In genomic region chr1:236998571-236998970, GRCh38 we compare ENCODE assay signal across 16 cellular contexts. TPM values are rescaled to one million over a fixed set of nuclear protein-coding genes. Genes with fewer than 3 reads are reported as not detected.
DNase-seq lines count a peak whose midpoint lies in the region; ATAC-seq and TF ChIP-seq lines count a peak whose summit lies in the region.
"Had no signal": no experiment of that assay in that cellular context is flagged by ENCODE, and none has a peak within 500 bp of the region (broad histone marks: within the 10 kb centered on the region; RNA-seq: fewer than 3 reads in every experiment).

No MANE protein-coding gene starts in this region.

- POLR2A ChIA-PET in Caco-2 (lab: Charles Lee) = no interaction called here

- H3K4me3 ChIP-seq in GM23338 (no peak overlapping the region), gastroesophageal sphincter (no peak overlapping the region), right cardiac atrium (ENCODE audit: low read length) (no peak overlapping the region), Caco-2 (ENCODE audit: low read depth, low read length) (no peak overlapping the region)

- DNase-seq in GM23338 (ENCODE audit: low spot score) (no peak), NCI-H2171 (lab: John Stamatoyannopoulos, UW) (peak; percentile 7), right cardiac atrium (peak in 2 of 3 donors; percentile 46 to 56), type B pancreatic cell (ENCODE audit: extremely low spot score, unreplicated experiment) (no peak), Caco-2 (no peak)
- no peak for DNase-seq in activated CD4-positive, alpha-beta T cell treated with anti-CD3 and anti-CD28 coated beads, Interleukin-2, amount 50 U/mL, for 1 hour
- DNase-seq: BE2C; CD4-positive, alpha-beta memory T cell; NCI-H146; NCI-H446; PC-3 had no signal

- no peak for TF ChIP-seq CTCF in GM23338 (conservative IDR thresholded peaks at IDR 0.05; ENCODE audit: low read depth in 2 of 2)
- TF ChIP-seq CTCF in gastroesophageal sphincter (IDR thresholded peaks at IDR 0.05) = no peak
- TF ChIP-seq CTCF in type B pancreatic cell (conservative IDR thresholded peaks at IDR 0.05) = no peak
- TF ChIP-seq CTCF in Caco-2 (IDR thresholded peaks at IDR 0.05; ENCODE audit: insufficient read depth in 1 of 2, low read depth in 1 of 2, low read length in 1 of 2, severe bottlenecking in 1 of 2, unreplicated experiment in 1 of 2) = no peak

- intact Hi-C loops in right cardiac atrium (cut with DNase I) = loop anchor here in 1 of 4 donors (2.0 kb wide), 1 partner anchor 44 kb away; the partner anchor contains the start of gene RYR2
- intact Hi-C loops in Caco-2 (cut with micrococcal nuclease; ENCODE audit: unreplicated experiment) = no loop called here

- H3K27ac Mint-ChIP-seq in GM23338 (no peak overlapping the region), type B pancreatic cell (no peak overlapping the region), Caco-2 (ENCODE audit: unreplicated experiment) (no peak overlapping the region)
- no peak overlapping the region for H3K27ac Mint-ChIP-seq in stimulated activated memory B cell treated with anti-CD40 and anti-IgM and Interleukin-4, amounts not matched to agents 10 μg/mL and 1 μg/mL and 100 μg/mL, for 72 hours
- H3K27ac Mint-ChIP-seq: CD4-positive, alpha-beta memory T cell had no signal

- no peak for TF ChIP-seq POLR2A in gastroesophageal sphincter (IDR thresholded peaks at IDR 0.05)

- peak overlapping the region; percentile 87 for H2AFZ ChIP-seq in GM23338

- no peaks in the 10 kb centered on the region for H3K9me2 ChIP-seq in GM23338 (ENCODE audit: insufficient read depth)

- H3K4me1 Mint-ChIP-seq in GM23338 (peaks cover 16% of the 10 kb centered on the region), type B pancreatic cell (ENCODE audit: unreplicated experiment) (no peaks in the 10 kb centered on the region), Caco-2 (ENCODE audit: low read depth, unreplicated experiment) (no peaks in the 10 kb centered on the region)
- H3K4me1 Mint-ChIP-seq in stimulated activated memory B cell treated with anti-CD40 and anti-IgM and Interleukin-4, amounts not matched to agents 10 μg/mL and 1 μg/mL and 100 μg/mL, for 72 hours = no peaks in the 10 kb centered on the region
- H3K4me1 Mint-ChIP-seq: CD4-positive, alpha-beta memory T cell had no signal

- TF ChIP-seq EP300 in gastroesophageal sphincter (IDR thresholded peaks at IDR 0.05) = no peak

- H3K79me2 ChIP-seq in GM23338 (replicated peaks; ENCODE audit: insufficient read depth) = no peaks in the 10 kb centered on the region

- H3F3A ChIP-seq in GM23338 (replicated peaks; ENCODE audit: low read depth) = no peaks in the 10 kb centered on the region; the same call in 1 of the 2 replicates

- no peaks in the 10 kb centered on the region; the same call in 2 of the 3 replicates for H3K9me3 Mint-ChIP-seq in GM23338
- H3K9me3 Mint-ChIP-seq in type B pancreatic cell = no peaks in the 10 kb centered on the region
- no peaks in the 10 kb centered on the region for H3K9me3 Mint-ChIP-seq in stimulated activated memory B cell treated with anti-CD40 and anti-IgM and Interleukin-4, amounts not matched to agents 10 μg/mL and 1 μg/mL and 100 μg/mL, for 72 hours
- H3K9me3 Mint-ChIP-seq in Caco-2 (ENCODE audit: unreplicated experiment) = no peaks in the 10 kb centered on the region

- peak; percentile 69 for ATAC-seq in GM23338
- ATAC-seq in gastroesophageal sphincter = no peak
- ATAC-seq in right cardiac atrium = peak; percentile 17 to 44
- no peak for ATAC-seq in stimulated activated memory B cell treated with anti-CD40 and anti-IgM and Interleukin-4, amounts not matched to agents 10 μg/mL and 1 μg/mL and 100 μg/mL, for 72 hours
- ATAC-seq: HCT116, PC-3, SK-N-SH treated with all-trans-retinoic acid at 6 μM for 48 hours had no signal

- H3K27ac ChIP-seq in GM23338 (ENCODE audit: low read depth) = no peak overlapping the region; the same call in 1 of the 2 replicates
- peak overlapping the region in 3 of 4 donors; percentile 59 to 65 (median 62) for H3K27ac ChIP-seq in gastroesophageal sphincter
- peak overlapping the region; percentile 90 for H3K27ac ChIP-seq in right cardiac atrium (ENCODE audit: low read length)

- no peaks in the 10 kb centered on the region for H3K36me3 ChIP-seq in GM23338 (ENCODE audit: insufficient read depth)
- H3K36me3 ChIP-seq in gastroesophageal sphincter = no peaks in the 10 kb centered on the region
- H3K36me3 ChIP-seq in Caco-2 (ENCODE audit: control insufficient read depth, insufficient read depth, low read length) = no peaks in the 10 kb centered on the region
- H3K36me3 ChIP-seq: BE2C had no signal

- H3K9me3 ChIP-seq in gastroesophageal sphincter (no peaks in the 10 kb centered on the region), right cardiac atrium (ENCODE audit: control insufficient read depth, low read length) (no peaks in the 10 kb centered on the region), Caco-2 (no peaks in the 10 kb centered on the region)
- H3K9me3 ChIP-seq: BE2C had no signal

- no TSS peak for BruUV-seq in Caco-2 (replicated peaks; lab: Mats Ljungman, UMichigan)

- CTCF ChIA-PET in Caco-2 (lab: Charles Lee) = no interaction called here

- no peaks in the 10 kb centered on the region for H4K20me1 ChIP-seq in GM23338 (replicated peaks; ENCODE audit: insufficient read depth)

- WGBS in gastroesophageal sphincter (ENCODE audit: low coverage in 1 of 2), 2 donors = 33 to 86% methylated on average over 1 to 4 of the region's 4 CpGs
- 68% methylated on average over 4 of the region's 4 CpGs for WGBS in right cardiac atrium

- H3K36me3 Mint-ChIP-seq in GM23338 (ENCODE audit: low read depth) (no peaks in the 10 kb centered on the region), type B pancreatic cell (no peaks in the 10 kb centered on the region), Caco-2 (ENCODE audit: insufficient read depth, unreplicated experiment) (no peaks in the 10 kb centered on the region)
- no peaks in the 10 kb centered on the region for H3K36me3 Mint-ChIP-seq in stimulated activated memory B cell treated with anti-CD40 and anti-IgM and Interleukin-4, amounts not matched to agents 10 μg/mL and 1 μg/mL and 100 μg/mL, for 72 hours
- H3K36me3 Mint-ChIP-seq: CD4-positive, alpha-beta memory T cell had no signal

- peaks cover 11% of the 10 kb centered on the region for H3K27me3 Mint-ChIP-seq in GM23338 (ENCODE audit: insufficient read depth, low read depth, poor library complexity)
- peaks cover 13% of the 10 kb centered on the region for H3K27me3 Mint-ChIP-seq in type B pancreatic cell
- no peaks in the 10 kb centered on the region for H3K27me3 Mint-ChIP-seq in stimulated activated memory B cell treated with anti-CD40 and anti-IgM and Interleukin-4, amounts not matched to agents 10 μg/mL and 1 μg/mL and 100 μg/mL, for 72 hours
- H3K27me3 Mint-ChIP-seq in Caco-2 (ENCODE audit: insufficient read depth, unreplicated experiment) = peaks cover 19% of the 10 kb centered on the region

- H3K4me1 ChIP-seq in GM23338 (ENCODE audit: insufficient read depth) (peaks cover 13% of the 10 kb centered on the region), gastroesophageal sphincter (peaks cover 0 to 16% (median 0%) of the 10 kb centered on the region in 3 donors), right cardiac atrium (ENCODE audit: control insufficient read depth, insufficient read depth, low read length) (peaks cover 7% of the 10 kb centered on the region), Caco-2 (no peaks in the 10 kb centered on the region)
- H3K4me1 ChIP-seq: BE2C had no signal

- H3K27me3 ChIP-seq in GM23338 (ENCODE audit: insufficient read depth) = no peaks in the 10 kb centered on the region
- no peaks in the 10 kb centered on the region for H3K27me3 ChIP-seq in gastroesophageal sphincter
- H3K27me3 ChIP-seq in right cardiac atrium (ENCODE audit: control insufficient read depth, insufficient read depth) = no peaks in the 10 kb centered on the region
- no peaks in the 10 kb centered on the region; the same call in 1 of the 2 replicates for H3K27me3 ChIP-seq in Caco-2 (replicated peaks; ENCODE audit: control insufficient read depth, insufficient read depth, low read length)

- H3K4me3 Mint-ChIP-seq in GM23338 (no peak overlapping the region), type B pancreatic cell (no peak overlapping the region), Caco-2 (ENCODE audit: unreplicated experiment) (no peak overlapping the region)
- no peak overlapping the region for H3K4me3 Mint-ChIP-seq in stimulated activated memory B cell treated with anti-CD40 and anti-IgM and Interleukin-4, amounts not matched to agents 10 μg/mL and 1 μg/mL and 100 μg/mL, for 72 hours
- H3K4me3 Mint-ChIP-seq: CD4-positive, alpha-beta memory T cell had no signal

- H3K4me2 ChIP-seq in GM23338 = no peak overlapping the region

TF ChIP-seq in GM23338, 12 proteins besides CTCF, POLR2A, EP300 and RAD21:
- no peak for TF ChIP-seq STAT1 (IDR thresholded peaks at IDR 0.05; ENCODE audit: unreplicated experiment)
- no peak for TF ChIP-seq ZNF114 (CRISPR knock-in tag; IDR thresholded peaks at IDR 0.05)
- TF ChIP-seq JUNB (IDR thresholded peaks at IDR 0.05; ENCODE audit: unreplicated experiment) = no peak
TF ChIP-seq in GM23338: peak in this region for 0.

RNA-seq across cellular contexts. Expression of gene MT1HL1, which starts 5.7 kb away (rescaled TPM):
- not detected in 2 replicates for total RNA-seq in GM23338 (2014; rRNA removed; shearing (Covaris generic))
- not detected in 2 replicates for polyA plus RNA-seq in GM23338 (2016; fragmentation: Nextera tagmentation; extraction: Ambion mirVana)
- not detected for total RNA-seq in gastroesophageal sphincter
- not detected for total RNA-seq in right cardiac atrium
- not detected for polyA plus RNA-seq in right cardiac atrium
- total RNA-seq in type B pancreatic cell (ENCODE audit: low replicate concordance) = not detected in 2 replicates
- total RNA-seq in Caco-2 (2022) = not detected in 2 replicates
- total RNA-seq: CD4-positive, alpha-beta memory T cell; HT1080; PC-3 had no signal
- polyA plus RNA-seq: CD4-positive, alpha-beta memory T cell had no signal

RNA-seq across cellular contexts. Expression of gene RYR2, which starts 43.4 kb away (rescaled TPM):
- 6.7 and 10.0 TPM in 2 replicates for total RNA-seq in GM23338 (2014; rRNA removed; shearing (Covaris generic))
- 1.7 and 8.9 TPM in 2 replicates for polyA plus RNA-seq in GM23338 (2016; fragmentation: Nextera tagmentation; extraction: Ambion mirVana)
- 10 to 100 TPM; 27.4 to 78.8 (median 42.7) TPM for total RNA-seq in gastroesophageal sphincter
- total RNA-seq in right cardiac atrium = 100 to 1,000 TPM; 479 to 716 (median 511) TPM
- polyA plus RNA-seq in right cardiac atrium = 166 TPM
- 0.58 and 1.0 TPM in 2 replicates for total RNA-seq in type B pancreatic cell (ENCODE audit: low replicate concordance)
- total RNA-seq in Caco-2 (2022) = 3.4 and 3.6 TPM in 2 replicates
- total RNA-seq: CD4-positive, alpha-beta memory T cell; PC-3 had no signal
- polyA plus RNA-seq: CD4-positive, alpha-beta memory T cell had no signal

Comparison
In these comparisons a context has a peak if more than half of its experiments do, and no peak if none do; other contexts are left out.
1. ATAC-seq: peak in GM23338 (single experiment) and right cardiac atrium (2 of 2); none in gastroesophageal sphincter (single experiment) and stimulated activated memory B cell treated with anti-CD40 and anti-IgM and Interleukin-4, amounts not matched to agents 10 μg/mL and 1 μg/mL and 100 μg/mL, for 72 hours (single experiment).
2. DNase-seq: peak in NCI-H2171 (single experiment) and right cardiac atrium (2 of 3); none in GM23338 (single experiment), type B pancreatic cell (single experiment), Caco-2 (0 of 2) and activated CD4-positive, alpha-beta T cell treated with anti-CD3 and anti-CD28 coated beads, Interleukin-2, amount 50 U/mL, for 1 hour (single experiment).
3. RNA of gene RYR2, which starts 43.4 kb away (total RNA-seq): 479 to 716 TPM in right cardiac atrium; 27.4 to 78.8 TPM in gastroesophageal sphincter, 6.7 to 10.0 TPM in GM23338, 3.4 to 3.6 TPM in Caco-2 and 0.58 to 1.0 TPM in type B pancreatic cell; every median in the first group is over 4 times any median in the second.